Comparison of ENCODE assay signal across 28 cellular contexts in the genomic region with DNA sequence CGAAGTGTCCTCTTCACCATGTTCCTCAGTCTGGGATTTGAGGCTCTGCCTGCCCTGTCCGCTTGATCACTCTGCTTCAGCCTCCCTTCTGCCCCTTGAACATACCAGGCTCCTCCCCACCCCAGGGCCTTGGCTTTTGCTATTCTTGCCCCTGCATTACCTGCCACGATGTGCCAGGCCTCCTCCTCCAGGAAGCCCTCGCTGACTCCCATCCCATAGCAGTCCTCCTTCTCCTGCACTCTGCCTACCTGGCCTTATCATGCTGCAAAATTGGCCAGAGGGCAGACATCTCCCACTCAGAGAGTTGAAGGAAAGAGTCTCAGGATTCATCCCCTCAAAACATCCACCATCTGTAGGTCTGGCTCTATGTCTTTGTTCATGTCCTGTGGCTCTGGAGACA. TPM values are rescaled to one million over a fixed set of nuclear protein-coding genes. Genes with fewer than 3 reads are reported as not detected.
DNase-seq lines count a peak whose midpoint lies in the region; ATAC-seq and TF ChIP-seq lines count a peak whose summit lies in the region.
"Had no signal": no experiment of that assay in that cellular context is flagged by ENCODE, and none has a peak within 500 bp of the region (broad histone marks: within the 10 kb centered on the region; RNA-seq: fewer than 3 reads in every experiment).

No MANE protein-coding gene starts in this region.

- H4K20me1 ChIP-seq in H9 (ENCODE audit: control insufficient read depth, insufficient read depth, insufficient read length): peaks cover 3% of the 10 kb centered on the region
- peaks cover 54% of the 10 kb centered on the region for H4K20me1 ChIP-seq in neural progenitor cell (ENCODE audit: low read depth)

- no peaks in the 10 kb centered on the region for H3K27me3 Mint-ChIP-seq in activated CD4-positive, alpha-beta T cell treated with anti-CD3 and anti-CD28 coated beads, Interleukin-2, amount 10 ng/mL, durations not matched to agents 24 days and 14 days
- H3K27me3 Mint-ChIP-seq in H9 (ENCODE audit: low read depth): peaks cover 11% of the 10 kb centered on the region
- peaks cover 9% of the 10 kb centered on the region for H3K27me3 Mint-ChIP-seq in neural progenitor cell (ENCODE audit: insufficient read depth, low read depth)
- H3K27me3 Mint-ChIP-seq: naive B cell had no signal

- H3K23ac ChIP-seq in H9 (ENCODE audit: insufficient read length, low read depth, low read length): no peak overlapping the region

- TF ChIP-seq CTCF in H9 (conservative IDR thresholded peaks at IDR 0.05) (no peak), neural progenitor cell (IDR thresholded peaks at IDR 0.05) (no peak), upper lobe of right lung (IDR thresholded peaks at IDR 0.05) (no peak)

- H4K8ac ChIP-seq in H9 (replicated peaks; ENCODE audit: insufficient read length, low read depth, low read length): no peak overlapping the region

- no peaks in the 10 kb centered on the region for H3K23me2 ChIP-seq in H9 (ENCODE audit: insufficient read length, low read depth, low read length, poor library complexity, severe bottlenecking)

- H3F3A ChIP-seq in neural progenitor cell (ENCODE audit: low read depth): peaks cover 24% of the 10 kb centered on the region

- H3K79me1 ChIP-seq in H9 (ENCODE audit: insufficient read depth, low read depth, low read length, poor library complexity, severe bottlenecking): no peaks in the 10 kb centered on the region

- H2BK20ac ChIP-seq in H9 (ENCODE audit: low read depth, low read length, poor library complexity, severe bottlenecking): no peak overlapping the region

- H3K27ac ChIP-seq in H9 (ENCODE audit: insufficient read length, low read depth, low read length): no peak overlapping the region
- H3K27ac ChIP-seq in caudate nucleus (ENCODE audit: low read depth, low read length): peak overlapping the region; percentile 53
- H3K27ac ChIP-seq in neural progenitor cell: no peak overlapping the region
- H3K27ac ChIP-seq in upper lobe of right lung: no peak overlapping the region
- H3K27ac ChIP-seq: adrenal gland, esophagus muscularis mucosa, hepatocyte, sigmoid colon, stomach, VCaP had no signal

- H3K56ac ChIP-seq in H9 (ENCODE audit: insufficient read length, low read depth, low read length): no peak overlapping the region

- H3K4me1 ChIP-seq in H9 (ENCODE audit: insufficient read depth, low read length) (no peaks in the 10 kb centered on the region), neural progenitor cell (no peaks in the 10 kb centered on the region), upper lobe of right lung (peaks cover 7% of the 10 kb centered on the region)
- H3K4me1 ChIP-seq: adrenal gland had no signal

- no peak overlapping the region for H3K4ac ChIP-seq in H9 (ENCODE audit: low read depth, low read length)

- no peak overlapping the region for H3T11ph ChIP-seq in H9 (ENCODE audit: low read length)

- ATAC-seq in upper lobe of right lung: no peak
- ATAC-seq: HepG2 had no signal

- H3K4me3 ChIP-seq in neural progenitor cell (no peak overlapping the region), upper lobe of right lung (no peak overlapping the region)
- H3K4me3 ChIP-seq: adrenal gland, esophagus muscularis mucosa, hepatocyte, sigmoid colon, stomach, tibial nerve had no signal

- H2BK120ac ChIP-seq in H9 (ENCODE audit: low read depth, low read length, poor library complexity, severe bottlenecking): no peak overlapping the region

- intact Hi-C loops in activated CD4-positive, alpha-beta T cell treated with anti-CD3 and anti-CD28 coated beads, Interleukin-2, amount 10 ng/mL, durations not matched to agents 24 days and 14 days (cut with micrococcal nuclease): loop anchor here (10.0 kb wide), 1 partner anchor 204 kb away; the partner anchor contains the start of gene ZNF14
- intact Hi-C loops in upper lobe of right lung (cut with DNase I): loop anchor here (5.0 to 10.0 kb wide), 2 partner anchors 111 to 424 kb away; partner anchors contain the start of gene GMIP

- H2BK5ac ChIP-seq in H9 (ENCODE audit: insufficient read length, low read length): no peak overlapping the region

- H4K91ac ChIP-seq in H9 (ENCODE audit: insufficient read length, low read depth, low read length): no peak overlapping the region

- H3K36me3 ChIP-seq in neural progenitor cell: no peaks in the 10 kb centered on the region
- peaks cover 27% of the 10 kb centered on the region for H3K36me3 ChIP-seq in upper lobe of right lung

- peaks cover 15% of the 10 kb centered on the region for H3K4me1 Mint-ChIP-seq in activated CD4-positive, alpha-beta T cell treated with anti-CD3 and anti-CD28 coated beads, Interleukin-2, amount 10 ng/mL, durations not matched to agents 24 days and 14 days
- H3K4me1 Mint-ChIP-seq in H9 (peaks cover 10 to 23% of the 10 kb centered on the region in 2 experiments), neural progenitor cell (peaks cover 30% of the 10 kb centered on the region)
- H3K4me1 Mint-ChIP-seq: endodermal cell had no signal

- DNase-seq in activated CD4-positive, alpha-beta T cell treated with anti-CD3 and anti-CD28 coated beads, Interleukin-2, amount 10 ng/mL, durations not matched to agents 24 days and 14 days: no peak
- DNase-seq in activated CD4-positive, alpha-beta T cell treated with anti-CD3 and anti-CD28 coated beads for 1 hour: no peak
- DNase-seq in H9 (no peak), caudate nucleus (lab: John Stamatoyannopoulos, UW) (no peak), neural progenitor cell (ENCODE audit: low spot score) (no peak), NCI-H69 (lab: John Stamatoyannopoulos, UW) (no peak), upper lobe of right lung (no peak), hypothalamus (lab: John Stamatoyannopoulos, UW) (no peak)
- DNase-seq: activated effector memory CD4-positive, alpha-beta T cell treated with anti-CD3 and anti-CD28 coated beads, Interleukin-2, amount 50 U/mL, for 16 hours; adrenal gland; AML-193; COR-L47; DMS79 treated with DMSO at 0.1 percent for 48 hours; foreskin melanocyte; immature natural killer cell; naive B cell; NCI-H187; NCI-H226; NCI-H748 treated with DMSO at 0.1 percent for 48 hours; sigmoid colon; stomach had no signal

- H3K9me3 ChIP-seq in H9 (ENCODE audit: control insufficient read depth, low read depth, low read length) (no peaks in the 10 kb centered on the region), neural progenitor cell (ENCODE audit: low read depth) (no peaks in the 10 kb centered on the region), upper lobe of right lung (no peaks in the 10 kb centered on the region)
- H3K9me3 ChIP-seq: adrenal gland, esophagus muscularis mucosa, sigmoid colon, stomach, tibial nerve had no signal

- H3K18ac ChIP-seq in H9 (ENCODE audit: insufficient read length, low read depth, low read length): no peak overlapping the region

- H2AK5ac ChIP-seq in H9 (ENCODE audit: insufficient read length, low read length): no peak overlapping the region

- H3K9ac ChIP-seq in H9 (ENCODE audit: extremely low read depth, insufficient read length, low read length) (no peak overlapping the region), neural progenitor cell (no peak overlapping the region)

- H3K4me2 ChIP-seq in H9 (ENCODE audit: insufficient read depth, insufficient read length, low read length): no peak overlapping the region
- no peak overlapping the region for H3K4me2 ChIP-seq in neural progenitor cell
- H3K4me2 ChIP-seq: hepatocyte had no signal

- WGBS in H9 (ENCODE audit: extremely low coverage, insufficient read length, low lambda C conversion rate): no CpG with 5 or more reads among the region's 4 CpGs

- no peak overlapping the region for H2AFZ ChIP-seq in H9 (ENCODE audit: low read length)
- no peak overlapping the region for H2AFZ ChIP-seq in neural progenitor cell (replicated peaks)
- H2AFZ ChIP-seq: hepatocyte had no signal

- peaks cover 21% of the 10 kb centered on the region for H3K36me3 Mint-ChIP-seq in activated CD4-positive, alpha-beta T cell treated with anti-CD3 and anti-CD28 coated beads, Interleukin-2, amount 10 ng/mL, durations not matched to agents 24 days and 14 days (ENCODE audit: low read depth)
- H3K36me3 Mint-ChIP-seq in H9 (ENCODE audit: insufficient read depth in 1 of 3, low read depth in 3 of 3): peaks cover 13 to 53% (median 40%) of the 10 kb centered on the region in 3 experiments; a peak in 6 of 7 replicates
- peaks cover 3% of the 10 kb centered on the region for H3K36me3 Mint-ChIP-seq in neural progenitor cell

- no peaks in the 10 kb centered on the region for H3K9me3 Mint-ChIP-seq in activated CD4-positive, alpha-beta T cell treated with anti-CD3 and anti-CD28 coated beads, Interleukin-2, amount 10 ng/mL, durations not matched to agents 24 days and 14 days
- H3K9me3 Mint-ChIP-seq in H9: no peaks in the 10 kb centered on the region
- H3K9me3 Mint-ChIP-seq in neural progenitor cell: no peaks in the 10 kb centered on the region
- H3K9me3 Mint-ChIP-seq: endodermal cell, immature natural killer cell had no signal

- H3K14ac ChIP-seq in H9 (ENCODE audit: insufficient read depth, low read length): no peak overlapping the region

- H3K27ac Mint-ChIP-seq in activated CD4-positive, alpha-beta T cell treated with anti-CD3 and anti-CD28 coated beads, Interleukin-2, amount 10 ng/mL, durations not matched to agents 24 days and 14 days: peak overlapping the region; percentile 47
- H3K27ac Mint-ChIP-seq in H9 (peak overlapping the region; percentile 45 to 81 (median 73); a peak in 4 of 7 replicates), neural progenitor cell (peak overlapping the region; percentile 10)
- H3K27ac Mint-ChIP-seq: endodermal cell had no signal

- H3K4me3 Mint-ChIP-seq in activated CD4-positive, alpha-beta T cell treated with anti-CD3 and anti-CD28 coated beads, Interleukin-2, amount 10 ng/mL, durations not matched to agents 24 days and 14 days: no peak overlapping the region
- H3K4me3 Mint-ChIP-seq in H9 (no peak overlapping the region; a peak in 1 of 5 replicates), neural progenitor cell (peak overlapping the region; percentile 24)
- H3K4me3 Mint-ChIP-seq: endodermal cell, immature natural killer cell, naive B cell had no signal

- no peak overlapping the region for H2BK15ac ChIP-seq in H9 (ENCODE audit: low read depth, low read length)

- no peak overlapping the region for H2BK12ac ChIP-seq in H9 (ENCODE audit: insufficient read length, low read depth, low read length)

- H4K5ac ChIP-seq in H9 (ENCODE audit: insufficient read length, low read depth, low read length): no peak overlapping the region

- no peaks in the 10 kb centered on the region for H3K27me3 ChIP-seq in H9 (ENCODE audit: insufficient read depth, low read length)
- H3K27me3 ChIP-seq in neural progenitor cell: no peaks in the 10 kb centered on the region
- H3K27me3 ChIP-seq in upper lobe of right lung: no peaks in the 10 kb centered on the region
- H3K27me3 ChIP-seq: adrenal gland, esophagus muscularis mucosa, hepatocyte, sigmoid colon, tibial nerve had no signal

- H3K79me2 ChIP-seq in H9 (ENCODE audit: insufficient read depth, low read length) (no peaks in the 10 kb centered on the region), neural progenitor cell (ENCODE audit: low read depth) (peaks cover 5% of the 10 kb centered on the region)
- H3K79me2 ChIP-seq: hepatocyte had no signal

RNA-seq across cellular contexts. Expression of gene YJEFN3, which starts 2.2 kb away (rescaled TPM):
- total RNA-seq in activated CD4-positive, alpha-beta T cell treated with anti-CD3 and anti-CD28 coated beads, Interleukin-2, amount 10 ng/mL, durations not matched to agents 24 days and 14 days: 11.4 and 14.6 TPM in 2 replicates
- total RNA-seq in H9 (2021): 15.7 and 16.6 TPM in 2 replicates
- 2.6 and 5.1 TPM in 2 replicates for total RNA-seq in neural progenitor cell (ENCODE audit: low replicate concordance)
- 6.4 TPM for total RNA-seq in upper lobe of right lung

RNA-seq across cellular contexts. Expression of gene CILP2, which starts 7.2 kb away (rescaled TPM):
- total RNA-seq in activated CD4-positive, alpha-beta T cell treated with anti-CD3 and anti-CD28 coated beads, Interleukin-2, amount 10 ng/mL, durations not matched to agents 24 days and 14 days: 0.14 TPM in 2 replicates
- total RNA-seq in H9 (2021): 5.9 and 6.4 TPM in 2 replicates
- 1.0 and 3.3 TPM in 2 replicates for total RNA-seq in neural progenitor cell (ENCODE audit: low replicate concordance)
- 0.41 TPM for total RNA-seq in upper lobe of right lung
- total RNA-seq: SK-MEL-5 had no signal

RNA-seq across cellular contexts. Expression of gene NDUFA13, which starts 14.9 kb away (rescaled TPM):
- total RNA-seq in activated CD4-positive, alpha-beta T cell treated with anti-CD3 and anti-CD28 coated beads, Interleukin-2, amount 10 ng/mL, durations not matched to agents 24 days and 14 days: 370 and 391 TPM in 2 replicates
- 489 and 509 TPM in 2 replicates for total RNA-seq in H9 (2021)
- total RNA-seq in neural progenitor cell (ENCODE audit: low replicate concordance): 78.6 and 108 TPM in 2 replicates
- total RNA-seq in upper lobe of right lung: 207 TPM

RNA-seq across cellular contexts. Expression of gene TSSK6, which starts 15.5 kb away (rescaled TPM):
- 3.3 and 4.4 TPM in 2 replicates for total RNA-seq in activated CD4-positive, alpha-beta T cell treated with anti-CD3 and anti-CD28 coated beads, Interleukin-2, amount 10 ng/mL, durations not matched to agents 24 days and 14 days
- total RNA-seq in H9 (2021) (2.6 and 2.8 TPM in 2 replicates), neural progenitor cell (ENCODE audit: low replicate concordance) (4.6 and 7.0 TPM in 2 replicates), upper lobe of right lung (1.8 TPM)

Comparison
In these comparisons a context has a peak if more than half of its experiments do, and no peak if none do; other contexts are left out.
1. H3K27ac Mint-ChIP-seq: peak in every context shown above with its lines; median percentile 73 in H9; 47 in activated CD4-positive, alpha-beta T cell treated with anti-CD3 and anti-CD28 coated beads, Interleukin-2, amount 10 ng/mL, durations not matched to agents 24 days and 14 days; 10 in neural progenitor cell.